8 cellular contexts compared by ENCODE assay signal in genomic region chr10:116385994-116386809, GRCh38. TPM values are rescaled to one million over a fixed set of nuclear protein-coding genes. Genes with fewer than 3 reads are reported as not detected.
DNase-seq lines count a peak whose midpoint lies in the region; ATAC-seq, FAIRE-seq and TF ChIP-seq lines count a peak whose summit lies in the region.

No MANE protein-coding gene starts in this region.

- WGBS in prostate gland, result 0% methylated on average over 1 of the region's 1 CpG

- H3K27ac ChIP-seq in prostate gland, result no peak overlapping the region

- DNase-seq in COLO668 (lab: John Stamatoyannopoulos, UW; ENCODE audit: unreplicated experiment) (peak; percentile 0), NCI-H460 (ENCODE audit: extremely low read depth, low read depth) (peak; percentile 28), prostate gland (ENCODE audit: low spot score) (no peak), NOMO-1 (lab: John Stamatoyannopoulos, UW; ENCODE audit: unreplicated experiment in 2 of 2) (no peak)
- DNase-seq in activated CD4-positive, CD25-positive, alpha-beta regulatory T cell treated with anti-CD3 and anti-CD28 coated beads, Interleukin-2, amount 50 U/mL, for 72 hours, result no peak
- no peak for DNase-seq in activated effector memory CD4-positive, alpha-beta T cell treated with Interleukin-2 at 50 U/mL for 16 hours

- FAIRE-seq in endometrium (lab: Jason Lieb, UNC), result peak; percentile 43

- intact Hi-C loops in prostate gland (cut with DNase I), result no loop called here

- H3K4me1 ChIP-seq in prostate gland (replicated peaks), result no peaks in the 10 kb centered on the region

- TF ChIP-seq CTCF in prostate gland (IDR thresholded peaks at IDR 0.05), result peak in 3 of 4 experiments; percentile 50 to 52 (median 50)

- H3K9me3 ChIP-seq in prostate gland, result no peaks in the 10 kb centered on the region

- no peaks in the 10 kb centered on the region for H3K36me3 ChIP-seq in prostate gland

- no peak for TF ChIP-seq POLR2A in prostate gland (IDR thresholded peaks at IDR 0.05)

- H3K4me3 ChIP-seq in prostate gland, result no peak overlapping the region

- peak; percentile 62 for ATAC-seq in GM21723 (IDR thresholded peaks at IDR 0.05; ENCODE audit: unreplicated experiment)

- no peaks in the 10 kb centered on the region for H3K27me3 ChIP-seq in prostate gland (replicated peaks; ENCODE audit: insufficient read depth)

RNA-seq across cellular contexts. Expression of gene PNLIPRP3, which starts 41.4 kb away (rescaled TPM):
- not detected in 2 replicates for total RNA-seq in NCI-H460 (2014; rRNA removed; shearing (Covaris generic))
- not detected in 2 replicates for polyA plus RNA-seq in NCI-H460 (2014; cell fraction: nucleus; rRNA removed)
- under 1 TPM in 1 of 2 donors, not detected in 1; 0.14 TPM for total RNA-seq in prostate gland

Comparison
In these comparisons a context has a peak if more than half of its experiments do, and no peak if none do; other contexts are left out.
1. DNase-seq: peak in COLO668 (single experiment) and NCI-H460 (single experiment); none in prostate gland (single experiment), NOMO-1 (0 of 2), activated CD4-positive, CD25-positive, alpha-beta regulatory T cell treated with anti-CD3 and anti-CD28 coated beads, Interleukin-2, amount 50 U/mL, for 72 hours (single experiment) and activated effector memory CD4-positive, alpha-beta T cell treated with Interleukin-2 at 50 U/mL for 16 hours (single experiment).